In genomic region chr3:119676020-119676419, GRCh38 we compare ENCODE assay signal across 8 cellular contexts. TPM values are rescaled to one million over a fixed set of nuclear protein-coding genes. Genes with fewer than 3 reads are reported as not detected.
DNase-seq lines count a peak whose midpoint lies in the region; ATAC-seq and TF ChIP-seq lines count a peak whose summit lies in the region.

No MANE protein-coding gene starts in this region.

- H3K27me3 ChIP-seq in Loucy (ENCODE audit: insufficient read depth, low read length, poor library complexity, severe bottlenecking) = no peaks in the 10 kb centered on the region
- no peaks in the 10 kb centered on the region for H3K27me3 ChIP-seq in colonic mucosa

- H4K20me1 ChIP-seq in Loucy (ENCODE audit: insufficient read depth, low read length, poor library complexity, severe bottlenecking) = peaks cover 8% of the 10 kb centered on the region

- H3F3A ChIP-seq in Loucy (ENCODE audit: low read depth) = no peaks in the 10 kb centered on the region

- peaks cover 7% of the 10 kb centered on the region for H3K36me3 Mint-ChIP-seq in natural killer cell

- H3K27ac Mint-ChIP-seq in natural killer cell = peak overlapping the region; percentile 97 to 99

- peaks cover 41% of the 10 kb centered on the region for H3K4me1 ChIP-seq in Loucy (ENCODE audit: insufficient read depth, low read length, poor library complexity, severe bottlenecking)
- peaks cover 9% of the 10 kb centered on the region for H3K4me1 ChIP-seq in colonic mucosa

- no peak overlapping the region for H2AFZ ChIP-seq in Loucy (ENCODE audit: low read length)

- H3K79me2 ChIP-seq in Loucy (ENCODE audit: insufficient read depth, low read length) = peaks cover 40% of the 10 kb centered on the region

- H3K27me3 Mint-ChIP-seq in natural killer cell (ENCODE audit: low read depth in 2 of 2) = no peaks in the 10 kb centered on the region

- H3K4me3 Mint-ChIP-seq in natural killer cell = peak overlapping the region; percentile 95

- peak overlapping the region; percentile 86 for H3K4me2 ChIP-seq in Loucy (ENCODE audit: low read depth, low read length, poor library complexity, severe bottlenecking)

- intact Hi-C loops in colonic mucosa (cut with DNase I) (loop anchor here (10.0 kb wide), 1 partner anchor 211 kb away; the partner anchor contains the start of genes POGLUT1 and TMEM39A), natural killer cell (cut with micrococcal nuclease) (loop anchor here (2.0 to 10.0 kb wide), 3 partner anchors 177 to 419 kb away; partner anchors contain the start of genes GSK3B, TIMMDC1 and TMEM39A)

- H3K9me3 ChIP-seq in Loucy (ENCODE audit: insufficient read depth, low read depth, low read length) (no peaks in the 10 kb centered on the region), colonic mucosa (no peaks in the 10 kb centered on the region)

- no peaks in the 10 kb centered on the region for H3K9me3 Mint-ChIP-seq in natural killer cell

- no peaks in the 10 kb centered on the region for H3K9me2 ChIP-seq in Loucy (replicated peaks; ENCODE audit: low read depth, low read length)

- no peak for ATAC-seq in natural killer cell

- no peak for TF ChIP-seq CTCF in AG10803 (conservative IDR thresholded peaks at IDR 0.05; ENCODE audit: low read length)
- no peak for TF ChIP-seq CTCF in Loucy (conservative IDR thresholded peaks at IDR 0.05; ENCODE audit: low read length)
- no peak for TF ChIP-seq CTCF in colonic mucosa (IDR thresholded peaks at IDR 0.05)
- TF ChIP-seq CTCF in natural killer cell (IDR thresholded peaks at IDR 0.05) = no peak

- H3K4me3 ChIP-seq in AG10803 (ENCODE audit: low read length) (peak overlapping the region; percentile 79), Loucy (ENCODE audit: low read length, poor library complexity, severe bottlenecking) (peak overlapping the region; percentile 91), colonic mucosa (no peak overlapping the region)

- H3K9ac ChIP-seq in Loucy (ENCODE audit: low read depth, low read length, poor library complexity, severe bottlenecking) = peak overlapping the region; percentile 86
- peak overlapping the region in 1 of 2 donors; percentile 43 for H3K9ac ChIP-seq in colonic mucosa (ENCODE audit: low read depth in 2 of 2, low read length in 2 of 2)

- H3K4me1 Mint-ChIP-seq in natural killer cell = peaks cover 30 to 37% of the 10 kb centered on the region in 2 donors

- DNase-seq in AG10803 (ENCODE audit: low read depth) = no peak
- no peak for DNase-seq in colonic mucosa
- DNase-seq in natural killer cell = no peak
- no peak for DNase-seq in stimulated activated CD4-positive, alpha-beta T cell treated with anti-CD3 and anti-CD28 coated beads, Interleukin-2, amount 100 ng/mL, for 24 hours
- no peak for DNase-seq in stimulated activated CD4-positive, alpha-beta T cell treated with anti-CD3 and anti-CD28 coated beads, Interleukin-4, amount 100 ng/mL, for 24 hours
- no peak for DNase-seq in HPDE6-E6E7 (ENCODE audit: extremely low spot score)
- DNase-seq in midbrain (lab: John Stamatoyannopoulos, UW) = no peak

- H3K36me3 ChIP-seq in Loucy (ENCODE audit: insufficient read depth, low read length) (peaks cover 20% of the 10 kb centered on the region), colonic mucosa (no peaks in the 10 kb centered on the region)

- peak overlapping the region; percentile 91 for H3K27ac ChIP-seq in colonic mucosa

RNA-seq across cellular contexts. Expression of gene COX17, which starts 1.2 kb away (rescaled TPM):
- total RNA-seq in colonic mucosa = 10 to 100 TPM; 53.5 to 64.5 TPM
- total RNA-seq in natural killer cell = 10 to 100 TPM; 35.6 to 44.8 (median 40.6) TPM

RNA-seq across cellular contexts. Expression of gene POPDC2, which starts 15.6 kb away (rescaled TPM):
- 10 to 100 TPM in 1 of 2 donors, 1 to 10 TPM in 1; 1.3 to 26.3 TPM for total RNA-seq in colonic mucosa
- total RNA-seq in natural killer cell = 1 to 10 TPM; 6.2 to 8.0 (median 7.9) TPM

RNA-seq across cellular contexts. Expression of gene CFAP91, which starts 26.8 kb away (rescaled TPM):
- total RNA-seq in colonic mucosa (under 1 TPM; 0.57 to 0.61 TPM), natural killer cell (under 1 TPM in 1 of 3 donors, not detected in 2; 0.14 TPM)
